In genomic region chr16:11557811-11558210, GRCh38 we compare ENCODE assay signal across 12 cellular contexts. TPM values are rescaled to one million over a fixed set of nuclear protein-coding genes. Genes with fewer than 3 reads are reported as not detected.
DNase-seq lines count a peak whose midpoint lies in the region; ATAC-seq and TF ChIP-seq lines count a peak whose summit lies in the region.
"Had no signal": no experiment of that assay in that cellular context is flagged by ENCODE, and none has a peak within 500 bp of the region (broad histone marks: within the 10 kb centered on the region; RNA-seq: fewer than 3 reads in every experiment).

No MANE protein-coding gene starts in this region.

- no peak overlapping the region; a peak in 1 of 22 replicates for H3K27ac ChIP-seq in BLaER1 treated with 17β-estradiol and CSF1 and Interleukin-3, amounts not matched to agents 10 nM and 100 nM
- H3K27ac ChIP-seq in RWPE1, result peak overlapping the region; percentile 33

- peaks cover 36 to 91% (median 61%) of the 10 kb centered on the region in 11 experiments for H3K36me3 ChIP-seq in BLaER1 treated with 17β-estradiol and CSF1 and Interleukin-3, amounts not matched to agents 10 nM and 100 nM

- ATAC-seq in SK-N-SH treated with all-trans-retinoic acid at 6 μM for 48 hours, result no peak
- ATAC-seq in GM21576 (IDR thresholded peaks at IDR 0.05; ENCODE audit: unreplicated experiment), result no peak
- ATAC-seq in HG03097 (IDR thresholded peaks at IDR 0.05; ENCODE audit: low FRiP score, unreplicated experiment), result no peak
- ATAC-seq in omental fat pad (ENCODE audit: low FRiP score), result no peak

- peak overlapping the region; percentile 38 to 74 (median 49) for H3K4me2 ChIP-seq in BLaER1 treated with 17β-estradiol and CSF1 and Interleukin-3, amounts not matched to agents 10 nM and 100 nM

- peak overlapping the region in 6 of 11 experiments; percentile 3 to 56 (median 26); a peak in 7 of 22 replicates for H3K9ac ChIP-seq in BLaER1 treated with 17β-estradiol and CSF1 and Interleukin-3, amounts not matched to agents 10 nM and 100 nM

- POLR2A ChIA-PET in RWPE1 (lab: Yijun Ruan, JAX; ENCODE audit: low non-redundant PET), result no interaction called here

- H3K4me3 ChIP-seq in BLaER1 treated with 17β-estradiol and CSF1 and Interleukin-3, amounts not matched to agents 10 nM and 100 nM, result no peak overlapping the region

- no peak for DNase-seq in RWPE1 (ENCODE audit: low spot score)
- peak; percentile 42 to 90 (median 76) for DNase-seq in head of caudate nucleus
- DNase-seq in occipital lobe (lab: John Stamatoyannopoulos, UW), result peak; percentile 52
- DNase-seq in omental fat pad (ENCODE audit: low spot score), result no peak
- DNase-seq: Caco-2, erythroblast, GOT3, NCI-H226 had no signal

- peaks cover 55 to 78% (median 65%) of the 10 kb centered on the region in 10 experiments for H3K4me1 ChIP-seq in BLaER1 treated with 17β-estradiol and CSF1 and Interleukin-3, amounts not matched to agents 10 nM and 100 nM

- intact Hi-C loops in head of caudate nucleus (cut with DNase I), result no loop called here

- peaks cover 58 to 100% (median 97%) of the 10 kb centered on the region in 11 experiments for H4K20me1 ChIP-seq in BLaER1 treated with 17β-estradiol and CSF1 and Interleukin-3, amounts not matched to agents 10 nM and 100 nM

- TF ChIP-seq CTCF in RWPE1 (conservative IDR thresholded peaks at IDR 0.05; ENCODE audit: low read depth) (no peak), omental fat pad (IDR thresholded peaks at IDR 0.05) (no peak)

- H3K27me3 ChIP-seq in BLaER1 treated with 17β-estradiol and CSF1 and Interleukin-3, amounts not matched to agents 10 nM and 100 nM, result no peaks in the 10 kb centered on the region

- CTCF ChIA-PET in RWPE1 (lab: Yijun Ruan, JAX), result no interaction called here

- peaks cover 0 to 17% (median 13%) of the 10 kb centered on the region in 11 experiments; a peak in 17 of 22 replicates for H3K9me3 ChIP-seq in BLaER1 treated with 17β-estradiol and CSF1 and Interleukin-3, amounts not matched to agents 10 nM and 100 nM (replicated peaks in 1 of 11)

TF ChIP-seq in SK-N-SH treated with all-trans-retinoic acid at 6 μM for 48 hours, 23 proteins besides CTCF, POLR2A, EP300 and RAD21:
- TF ChIP-seq PATZ1 (CRISPR knock-in tag; IDR thresholded peaks at IDR 0.05; ENCODE audit: borderline replicate concordance) (no peak), TOX (CRISPR knock-in tag; IDR thresholded peaks at IDR 0.05; ENCODE audit: borderline replicate concordance) (no peak), GLIS3 (CRISPR knock-in tag; IDR thresholded peaks at IDR 0.05) (no peak), ISL1 (CRISPR knock-in tag; IDR thresholded peaks at IDR 0.05) (no peak), ESRRG (CRISPR knock-in tag; IDR thresholded peaks at IDR 0.05) (no peak), TCF4 (CRISPR knock-in tag; IDR thresholded peaks at IDR 0.05; ENCODE audit: borderline replicate concordance) (no peak), CSDC2 (CRISPR knock-in tag; IDR thresholded peaks at IDR 0.05) (no peak), OSR1 (CRISPR knock-in tag; IDR thresholded peaks at IDR 0.05) (no peak)

RNA-seq across cellular contexts. Expression of gene LITAF, which starts 28.9 kb away (rescaled TPM):
- total RNA-seq in occipital lobe (13.7 TPM), omental fat pad (100 to 1,000 TPM in 2 of 4 donors, 10 to 100 TPM in 2; 69.8 to 196 (median 103) TPM)

Comparison
In these comparisons a context has a peak if more than half of its experiments do, and no peak if none do; other contexts are left out.
1. DNase-seq: peak in head of caudate nucleus (42 of 42) and occipital lobe (single experiment); none in RWPE1 (single experiment) and omental fat pad (single experiment).